8 cellular contexts compared by ENCODE assay signal in the genomic region with DNA sequence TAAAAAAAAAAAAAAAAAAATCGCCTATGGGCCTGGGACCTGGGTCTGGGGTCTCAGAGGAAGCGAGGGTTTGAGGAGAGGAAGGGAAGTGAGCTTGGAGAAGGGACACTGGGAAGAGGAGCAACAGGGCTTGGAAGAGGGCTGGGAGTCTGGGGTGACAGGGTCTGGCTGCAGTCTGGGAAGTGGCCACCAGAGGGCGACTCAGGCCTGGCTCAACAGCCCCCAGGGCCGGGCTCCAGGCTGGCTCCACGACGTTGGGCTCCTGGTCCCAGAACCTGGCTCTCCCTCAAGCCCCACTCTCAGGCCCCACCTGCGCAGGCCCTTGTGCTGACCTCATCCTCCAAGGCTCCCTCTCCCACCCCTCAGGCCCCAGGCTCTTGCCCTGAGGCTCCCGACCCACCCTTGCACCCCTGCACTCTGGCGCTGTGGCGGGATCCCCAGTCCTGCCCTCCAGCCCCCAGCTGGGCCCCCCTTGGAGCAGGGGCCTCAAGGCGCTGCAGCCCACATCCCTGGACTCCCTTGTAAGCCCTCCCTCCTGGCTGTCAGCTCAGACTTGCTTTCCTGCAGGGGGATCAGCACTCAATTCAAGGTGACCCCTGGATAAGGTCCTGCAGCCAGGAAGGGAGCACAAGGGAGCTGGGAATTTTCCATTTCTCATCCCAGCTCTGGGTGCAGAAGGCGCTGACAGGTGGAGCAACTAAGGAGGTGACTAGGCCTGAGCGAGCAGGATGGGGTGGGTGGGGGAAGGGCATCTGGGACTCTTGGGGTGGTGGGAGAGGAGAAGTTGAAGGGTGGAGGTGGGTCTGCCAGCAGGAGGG. TPM values are rescaled to one million over a fixed set of nuclear protein-coding genes. Genes with fewer than 3 reads are reported as not detected.
DNase-seq lines count a peak whose midpoint lies in the region; ATAC-seq and TF ChIP-seq lines count a peak whose summit lies in the region.

No MANE protein-coding gene starts in this region.

- DNase-seq in AG10803 (ENCODE audit: low read depth) (peak; percentile 64), NCI-H1417 (lab: John Stamatoyannopoulos, UW) (peak; percentile 62 to 84 (median 82)), amniotic stem cell (lab: John Stamatoyannopoulos, UW) (peak; percentile 59), left ventricle myocardium inferior (peak; percentile 89), retina (peak; percentile 93)
- peak; percentile 65 for DNase-seq in T-helper 2 cell treated with Interferon-gamma antibody and Interleukin-4, amounts not matched to agents 5 μg/mL and 100 μg/mL, for 36 hours (ENCODE audit: low spot score)

- peak overlapping the region; percentile 80 for H3K27ac ChIP-seq in left ventricle myocardium inferior (replicated peaks)

- H3K27me3 ChIP-seq in left ventricle myocardium inferior (ENCODE audit: low read depth) = no peaks in the 10 kb centered on the region

- no peaks in the 10 kb centered on the region for H3K27me3 Mint-ChIP-seq in T-helper 2 cell treated with Interferon-gamma antibody and Interleukin-4, amounts not matched to agents 5 μg/mL and 100 μg/mL, for 36 hours (ENCODE audit: low read depth)

- H3K4me1 ChIP-seq in left ventricle myocardium inferior = peaks cover 91% of the 10 kb centered on the region

- H3K36me3 ChIP-seq in left ventricle myocardium inferior = peaks cover 31% of the 10 kb centered on the region

- H3K4me3 ChIP-seq in AG10803 (ENCODE audit: low read length) (no peak overlapping the region), left ventricle myocardium inferior (no peak overlapping the region)

- H3K27ac Mint-ChIP-seq in T-helper 2 cell treated with Interferon-gamma antibody and Interleukin-4, amounts not matched to agents 5 μg/mL and 100 μg/mL, for 36 hours = no peak overlapping the region

- peaks cover 8% of the 10 kb centered on the region for H3K4me1 Mint-ChIP-seq in T-helper 2 cell treated with Interferon-gamma antibody and Interleukin-4, amounts not matched to agents 5 μg/mL and 100 μg/mL, for 36 hours (ENCODE audit: low read depth)

- H3K36me3 Mint-ChIP-seq in T-helper 2 cell treated with Interferon-gamma antibody and Interleukin-4, amounts not matched to agents 5 μg/mL and 100 μg/mL, for 36 hours (ENCODE audit: low read depth) = peaks cover 33% of the 10 kb centered on the region

- H3K9me3 ChIP-seq in left ventricle myocardium inferior (replicated peaks) = no peaks in the 10 kb centered on the region

- peak; percentile 92 for TF ChIP-seq CTCF in AG10803 (conservative IDR thresholded peaks at IDR 0.05; ENCODE audit: low read length)
- peak; percentile 96 for TF ChIP-seq CTCF in left ventricle myocardium inferior (IDR thresholded peaks at IDR 0.05; ENCODE audit: borderline replicate concordance)

- ATAC-seq in GM19035 (IDR thresholded peaks at IDR 0.05; ENCODE audit: unreplicated experiment) (peak; percentile 53), HG03565 (IDR thresholded peaks at IDR 0.05; ENCODE audit: unreplicated experiment) (no peak)

- no peaks in the 10 kb centered on the region for H3K9me3 Mint-ChIP-seq in T-helper 2 cell treated with Interferon-gamma antibody and Interleukin-4, amounts not matched to agents 5 μg/mL and 100 μg/mL, for 36 hours

- no peak overlapping the region for H3K4me3 Mint-ChIP-seq in T-helper 2 cell treated with Interferon-gamma antibody and Interleukin-4, amounts not matched to agents 5 μg/mL and 100 μg/mL, for 36 hours

- intact Hi-C loops in left ventricle myocardium inferior (cut with micrococcal nuclease) = loop anchor here (5.0 to 10.0 kb wide), 2 partner anchors 75 to 258 kb away; no protein-coding TSS in a partner anchor

RNA-seq across cellular contexts. Expression of a gene that starts 5.4 kb away (rescaled TPM):
- total RNA-seq in left ventricle myocardium inferior = 0.88 TPM

RNA-seq across cellular contexts. Expression of a gene that starts 9.6 kb away (rescaled TPM):
- total RNA-seq in left ventricle myocardium inferior = 47.5 TPM

RNA-seq across cellular contexts. Expression of a gene that starts 14.3 kb away (rescaled TPM):
- total RNA-seq in left ventricle myocardium inferior = 0.38 TPM

RNA-seq across cellular contexts. Expression of a gene that starts 33.1 kb away (rescaled TPM):
- 10.8 TPM for total RNA-seq in left ventricle myocardium inferior

RNA-seq across cellular contexts. Expression of a gene that starts 39.8 kb away (rescaled TPM):
- total RNA-seq in left ventricle myocardium inferior = 23.6 TPM
